In genomic region chr7:85554294-85554877, GRCh38 we compare ENCODE assay signal across 8 cellular contexts.
DNase-seq lines count a peak whose midpoint lies in the region; ATAC-seq, FAIRE-seq and TF ChIP-seq lines count a peak whose summit lies in the region.

No MANE protein-coding gene starts in this region.

- H3K27me3 ChIP-seq in sigmoid colon: no peaks in the 10 kb centered on the region

- TF ChIP-seq POLR2A in GM12891 (IDR thresholded peaks at IDR 0.05; ENCODE audit: low read depth, low read length) (no peak), sigmoid colon (IDR thresholded peaks at IDR 0.05) (no peak)

- no peaks in the 10 kb centered on the region for H3K36me3 ChIP-seq in sigmoid colon

- H3K4me3 ChIP-seq in AG09309 (ENCODE audit: control insufficient read depth, low read depth, low read length) (no peak overlapping the region), sigmoid colon (no peak overlapping the region)

- DNase-seq in AG09309 (ENCODE audit: low read depth) (peak; percentile 66), GM12891 (ENCODE audit: insufficient read length, low spot score) (no peak), NCI-H1105 treated with DMSO at 0.1 percent for 48 hours (lab: John Stamatoyannopoulos, UW) (peak; percentile 49), SW 1271 (lab: John Stamatoyannopoulos, UW) (peak; percentile 14 to 42), frontal cortex (ENCODE audit: low spot score in 2 of 2) (no peak), sigmoid colon (no peak)
- no peak for DNase-seq in activated CD4-positive, alpha-beta T cell treated with anti-CD3 and anti-CD28 coated beads for 1 hour

- TF ChIP-seq CTCF in AG09309 (IDR thresholded peaks at IDR 0.05; ENCODE audit: control insufficient read depth, insufficient read depth, low read depth, low read length, missing control alignments): peak; percentile 58
- peak; percentile 28 to 61 (median 48) for TF ChIP-seq CTCF in sigmoid colon (IDR thresholded peaks at IDR 0.05)

- TF ChIP-seq EP300 in sigmoid colon (IDR thresholded peaks at IDR 0.05): no peak

- no peaks in the 10 kb centered on the region for H3K4me1 ChIP-seq in sigmoid colon

- no peak overlapping the region for H3K27ac ChIP-seq in sigmoid colon

- WGBS in sigmoid colon, 2 donors: 0 to 4% methylated on average over 1 of the region's 1 CpG

- FAIRE-seq in GM12891 (lab: Jason Lieb, UNC) (peak; percentile 78), frontal cortex (lab: Jason Lieb, UNC) (peak; percentile 84)

- peak; percentile 83 for ATAC-seq in HG02759 (IDR thresholded peaks at IDR 0.05; ENCODE audit: unreplicated experiment)

- H3K9me3 ChIP-seq in sigmoid colon: no peaks in the 10 kb centered on the region

- intact Hi-C loops in sigmoid colon (cut with DNase I): loop anchor here (2.0 kb wide), 2 partner anchors 368 to 512 kb away; partner anchors contain the start of gene SEMA3D

TF ChIP-seq in GM12891, 5 proteins besides CTCF, POLR2A, EP300 and RAD21:
- TF ChIP-seq POU2F2 (IDR thresholded peaks at IDR 0.05; ENCODE audit: low read depth, low read length) (no peak), POLR2AphosphoS5 (IDR thresholded peaks at IDR 0.05; ENCODE audit: low read depth, low read length) (no peak), PAX5 (IDR thresholded peaks at IDR 0.05; ENCODE audit: insufficient read depth, low read length, severe bottlenecking) (no peak), TAF1 (IDR thresholded peaks at IDR 0.05; ENCODE audit: low read depth, low read length) (no peak), SPI1 (IDR thresholded peaks at IDR 0.05; ENCODE audit: low read depth, low read length) (no peak)

Comparison
In these comparisons a context has a peak if more than half of its experiments do, and no peak if none do; other contexts are left out.
1. DNase-seq: peak in AG09309 (single experiment), NCI-H1105 treated with DMSO at 0.1 percent for 48 hours (single experiment) and SW 1271 (2 of 2); none in GM12891 (single experiment), frontal cortex (0 of 2), sigmoid colon (single experiment) and activated CD4-positive, alpha-beta T cell treated with anti-CD3 and anti-CD28 coated beads for 1 hour (single experiment).